32 cellular contexts compared by ENCODE assay signal in genomic region chr1:38198099-38198498, GRCh38.
"Had no signal": no experiment of that assay in that cellular context is flagged by ENCODE, and none has a peak within 500 bp of the region (broad histone marks: within the 10 kb centered on the region; RNA-seq: fewer than 3 reads in every experiment).

No MANE protein-coding gene starts in this region.

- H3K27me3 ChIP-seq: adrenal gland, body of pancreas, colonic mucosa had no signal

- H3K27ac Mint-ChIP-seq: activated B cell treated with CpG ODN at 0.5 μM for 24 hours; activated CD8-positive, alpha-beta T cell treated with anti-CD3 and anti-CD28 coated beads for 36 hours; activated naive CD8-positive, alpha-beta T cell; activated naive CD8-positive, alpha-beta T cell treated with anti-CD3 and anti-CD28 coated beads, Interleukin-2, amount 50 U/mL, for 24 hours; activated T-helper 17 cell treated with anti-CD3 and anti-CD28 coated beads, Interleukin-2, amount 50 U/mL, for 72 hours; T-helper 17 cell; T-helper 2 cell treated with Interferon-gamma antibody and Interleukin-4, amounts not matched to agents 5 μg/mL and 100 μg/mL, for 36 hours had no signal

- DNase-seq: activated B cell treated with CpG ODN at 0.5 μM for 24 hours; activated CD4-positive, alpha-beta T cell treated with anti-CD3 and anti-CD28 coated beads for 48 hours; activated CD4-positive, alpha-beta T cell treated with anti-CD3 and anti-CD28 coated beads, Interleukin-2, amount 50 U/mL, for 1 hour; activated CD4-positive, alpha-beta T cell treated with anti-CD3 and anti-CD28 coated beads, Interleukin-2, amount 50 U/mL, for 48 hours; activated CD8-positive, alpha-beta memory T cell treated with anti-CD3 and anti-CD28 coated beads for 24 hours; activated CD8-positive, alpha-beta T cell treated with anti-CD3 and anti-CD28 coated beads for 36 hours; activated effector memory CD4-positive, alpha-beta T cell treated with Interleukin-2 at 50 U/mL for 16 hours; activated gamma-delta T cell treated with Interleukin-2 at 50 U/mL for 16 hours; activated naive CD4-positive, alpha-beta T cell treated with anti-CD3 and anti-CD28 coated beads, Interleukin-2, amount 50 U/mL, for 16 hours; activated naive CD4-positive, alpha-beta T cell treated with Interleukin-2 at 50 U/mL for 16 hours; activated naive CD8-positive, alpha-beta T cell treated with anti-CD3 and anti-CD28 coated beads, Interleukin-2, amount 50 U/mL, for 24 hours; activated T-cell treated with anti-CD3 and anti-CD28 coated beads, Interleukin-2, amount 50 U/mL, for 4 hours; adrenal gland; amygdala; aorta; body of pancreas; central memory CD4-positive, alpha-beta T cell; cerebellar nuclear complex; colonic mucosa; effector CD8-positive, alpha-beta T cell; esophagus squamous epithelium; foreskin melanocyte; T-helper 1 cell; T-helper 17 cell; T1000; WERI-Rb-1 had no signal

- H3K9me3 Mint-ChIP-seq: activated naive CD8-positive, alpha-beta T cell treated with anti-CD3 and anti-CD28 coated beads, Interleukin-2, amount 50 U/mL, for 24 hours; activated T-cell treated with anti-CD3 and anti-CD28 coated beads, Interleukin-2, amount 50 U/mL, for 4 hours; activated T-helper 17 cell treated with anti-CD3 and anti-CD28 coated beads, Interleukin-2, amount 50 U/mL, for 72 hours; T-helper 2 cell treated with Interferon-gamma antibody and Interleukin-4, amounts not matched to agents 5 μg/mL and 100 μg/mL, for 36 hours had no signal

- H3K4me3 ChIP-seq: adrenal gland, body of pancreas, colonic mucosa, esophagus squamous epithelium, gastroesophageal sphincter had no signal

- H3K27me3 Mint-ChIP-seq: activated B cell treated with CpG ODN at 0.5 μM for 24 hours had no signal

- H3K27ac ChIP-seq: adrenal gland, body of pancreas, colonic mucosa, epithelial cell of prostate, esophagus squamous epithelium, gastroesophageal sphincter, WERI-Rb-1 had no signal

- H3K4me3 Mint-ChIP-seq: activated B cell treated with CpG ODN at 0.5 μM for 24 hours; activated CD8-positive, alpha-beta T cell treated with anti-CD3 and anti-CD28 coated beads for 36 hours; activated naive CD8-positive, alpha-beta T cell; activated naive CD8-positive, alpha-beta T cell treated with anti-CD3 and anti-CD28 coated beads, Interleukin-2, amount 50 U/mL, for 24 hours; activated T-cell treated with anti-CD3 and anti-CD28 coated beads, Interleukin-2, amount 50 U/mL, for 4 hours; activated T-helper 17 cell treated with anti-CD3 and anti-CD28 coated beads, Interleukin-2, amount 50 U/mL, for 72 hours; T-helper 17 cell; T-helper 2 cell treated with Interferon-gamma antibody and Interleukin-4, amounts not matched to agents 5 μg/mL and 100 μg/mL, for 36 hours had no signal

- H3K36me3 ChIP-seq: adrenal gland, colonic mucosa, esophagus squamous epithelium, gastroesophageal sphincter, WERI-Rb-1 had no signal

- H3K4me1 Mint-ChIP-seq: activated B cell treated with CpG ODN at 0.5 μM for 24 hours; activated naive CD8-positive, alpha-beta T cell treated with anti-CD3 and anti-CD28 coated beads, Interleukin-2, amount 50 U/mL, for 24 hours; activated T-helper 17 cell treated with anti-CD3 and anti-CD28 coated beads, Interleukin-2, amount 50 U/mL, for 72 hours; T-helper 17 cell had no signal

- ATAC-seq: activated CD4-positive, CD25-positive, alpha-beta regulatory T cell treated with anti-CD3 and anti-CD28 coated beads, Interleukin-2, amount 50 U/mL, for 24 hours; activated CD8-positive, alpha-beta T cell treated with anti-CD3 and anti-CD28 coated beads for 36 hours; activated naive CD8-positive, alpha-beta T cell treated with anti-CD3 and anti-CD28 coated beads, Interleukin-2, amount 50 U/mL, for 24 hours; activated T-cell treated with anti-CD3 and anti-CD28 coated beads, Interleukin-2, amount 50 U/mL, for 4 hours; activated T-helper 17 cell treated with anti-CD3 and anti-CD28 coated beads, Interleukin-2, amount 50 U/mL, for 72 hours; body of pancreas; gastroesophageal sphincter; T-helper 17 cell had no signal

- H3K9me3 ChIP-seq: adrenal gland, body of pancreas, colonic mucosa had no signal

- H3K36me3 Mint-ChIP-seq: activated naive CD8-positive, alpha-beta T cell had no signal

- H3K4me1 ChIP-seq: adrenal gland, body of pancreas, colonic mucosa, esophagus squamous epithelium had no signal
